9 cellular contexts compared by ENCODE assay signal in genomic region chr12:81627336-81628189, GRCh38.
A peak's percentile ranks its signal among the peaks of the same experiment; 100 is the strongest.
DNase-seq lines count a peak whose midpoint lies in the region; ATAC-seq and TF ChIP-seq lines count a peak whose summit lies in the region.
"Had no signal": no experiment of that assay in that cellular context is flagged by ENCODE, and none has a peak within 500 bp of the region (broad histone marks: within the 10 kb centered on the region; RNA-seq: fewer than 3 reads in every experiment).

No MANE protein-coding gene starts in this region.

- no peaks in the 10 kb centered on the region for H3K36me3 Mint-ChIP-seq in CD8-positive, alpha-beta memory T cell
- no peaks in the 10 kb centered on the region for H3K36me3 Mint-ChIP-seq in stimulated activated memory B cell treated with anti-CD40 and anti-IgM and Interleukin-4, amounts not matched to agents 10 μg/mL and 1 μg/mL and 100 μg/mL, for 72 hours

- no peaks in the 10 kb centered on the region for H3K4me1 Mint-ChIP-seq in CD8-positive, alpha-beta memory T cell
- H3K4me1 Mint-ChIP-seq in stimulated activated memory B cell treated with anti-CD40 and anti-IgM and Interleukin-4, amounts not matched to agents 10 μg/mL and 1 μg/mL and 100 μg/mL, for 72 hours = no peaks in the 10 kb centered on the region

- POLR2A ChIA-PET in Panc1 (lab: Charles Lee) = no interaction called here
- POLR2A ChIA-PET in CD8-positive, alpha-beta memory T cell (lab: Charles Lee) = no interaction called here

- peak; percentile 94 for TF ChIP-seq CTCF in KMS-11 (conservative IDR thresholded peaks at IDR 0.05; ENCODE audit: low read depth, low read length)
- TF ChIP-seq CTCF in Panc1 (IDR thresholded peaks at IDR 0.05) = peak; percentile 65; the same call in 1 of the 2 replicates
- TF ChIP-seq CTCF in esophagus muscularis mucosa (IDR thresholded peaks at IDR 0.05) = peak; percentile 26 to 63 (median 52)

- H3K4me3 Mint-ChIP-seq in CD8-positive, alpha-beta memory T cell = no peak overlapping the region
- no peak overlapping the region for H3K4me3 Mint-ChIP-seq in stimulated activated memory B cell treated with anti-CD40 and anti-IgM and Interleukin-4, amounts not matched to agents 10 μg/mL and 1 μg/mL and 100 μg/mL, for 72 hours

- H3K4me3 ChIP-seq in KMS-11 (IDR thresholded peaks at IDR 0.05; ENCODE audit: insufficient read depth, low read depth, low read length) = no peak overlapping the region
- no peak overlapping the region for H3K4me3 ChIP-seq in Panc1 (ENCODE audit: low read depth in 2 of 2, low read length in 2 of 2)
- no peak overlapping the region for H3K4me3 ChIP-seq in esophagus muscularis mucosa
- no peak overlapping the region for H3K4me3 ChIP-seq in CD8-positive, alpha-beta memory T cell (ENCODE audit: low read length)
- H3K4me3 ChIP-seq: lung had no signal

- WGBS in esophagus muscularis mucosa = 15% methylated on average over 4 of the region's 4 CpGs

- in situ Hi-C loops in Panc1 (cut with HindIII; ENCODE audit: low pct_unique_long_range_greater_than_20kb, low sequenced_read_pairs) = no loop called here

- CTCF ChIA-PET in Panc1 (lab: Charles Lee) = interaction anchor here (0.6 to 0.7 kb wide), 4 partner anchors 23 to 1315 kb away, joined by 3 read pairs; no protein-coding TSS in a partner anchor
- CTCF ChIA-PET in CD8-positive, alpha-beta memory T cell (lab: Charles Lee) = no interaction called here

- H2AFZ ChIP-seq in KMS-11 (ENCODE audit: low read depth) = no peak overlapping the region

- H3K9ac ChIP-seq in KMS-11 = no peak overlapping the region

- H3K9me3 Mint-ChIP-seq in CD8-positive, alpha-beta memory T cell = no peaks in the 10 kb centered on the region
- H3K9me3 Mint-ChIP-seq in stimulated activated memory B cell treated with anti-CD40 and anti-IgM and Interleukin-4, amounts not matched to agents 10 μg/mL and 1 μg/mL and 100 μg/mL, for 72 hours = no peaks in the 10 kb centered on the region

- no TSS peak for BruUV-seq in Panc1 (replicated peaks; lab: Mats Ljungman, UMichigan)

- no peak for TF ChIP-seq POLR2A in esophagus muscularis mucosa (IDR thresholded peaks at IDR 0.05; ENCODE audit: low read depth)

- DNase-seq in D341Med (ENCODE audit: low spot score) (peak; percentile 29), Panc1 (ENCODE audit: low read depth, low spot score) (peak; percentile 24), esophagus muscularis mucosa (ENCODE audit: extremely low spot score) (no peak), putamen (ENCODE audit: low spot score) (peak; percentile 71)
- no peak for DNase-seq in CD8-positive, alpha-beta memory T cell

- TF ChIP-seq EP300 in esophagus muscularis mucosa (IDR thresholded peaks at IDR 0.05) = no peak

- no peaks in the 10 kb centered on the region for H4K20me1 ChIP-seq in KMS-11 (ENCODE audit: insufficient read depth)

- no peak for ATAC-seq in Panc1
- no peak for ATAC-seq in stimulated activated memory B cell treated with anti-CD40 and anti-IgM and Interleukin-4, amounts not matched to agents 10 μg/mL and 1 μg/mL and 100 μg/mL, for 72 hours
- ATAC-seq in GM18498 (IDR thresholded peaks at IDR 0.05; ENCODE audit: unreplicated experiment) = no peak

- H3K9me3 ChIP-seq in Panc1 (ENCODE audit: control insufficient read depth, insufficient read depth, low read depth, low read length) (no peaks in the 10 kb centered on the region), esophagus muscularis mucosa (no peaks in the 10 kb centered on the region)
- H3K9me3 ChIP-seq in CD8-positive, alpha-beta memory T cell (ENCODE audit: low read length) = no peaks in the 10 kb centered on the region

- peaks cover 8% of the 10 kb centered on the region for H3K4me1 ChIP-seq in KMS-11 (ENCODE audit: low read depth, poor library complexity, severe bottlenecking)
- H3K4me1 ChIP-seq in Panc1 (ENCODE audit: control insufficient read depth, insufficient read depth, low read length) = no peaks in the 10 kb centered on the region
- peaks cover 0 to 6% (median 0%) of the 10 kb centered on the region in 4 donors for H3K4me1 ChIP-seq in esophagus muscularis mucosa
- H3K4me1 ChIP-seq in CD8-positive, alpha-beta memory T cell (ENCODE audit: insufficient read depth, low read length) = no peaks in the 10 kb centered on the region

- H3K79me2 ChIP-seq in KMS-11 (ENCODE audit: insufficient read depth, low read depth) = no peaks in the 10 kb centered on the region

- peaks cover 0 to 2% of the 10 kb centered on the region in 2 donors for H3K27me3 Mint-ChIP-seq in CD8-positive, alpha-beta memory T cell
- H3K27me3 Mint-ChIP-seq in stimulated activated memory B cell treated with anti-CD40 and anti-IgM and Interleukin-4, amounts not matched to agents 10 μg/mL and 1 μg/mL and 100 μg/mL, for 72 hours = no peaks in the 10 kb centered on the region

- H3K27me3 ChIP-seq in KMS-11 (ENCODE audit: insufficient read depth, low read depth) (no peaks in the 10 kb centered on the region), Panc1 (ENCODE audit: control insufficient read depth, insufficient read depth, low read length) (no peaks in the 10 kb centered on the region), esophagus muscularis mucosa (no peaks in the 10 kb centered on the region)
- no peaks in the 10 kb centered on the region for H3K27me3 ChIP-seq in CD8-positive, alpha-beta memory T cell (ENCODE audit: insufficient read depth, low read length, poor library complexity, severe bottlenecking)

- H3K36me3 ChIP-seq in KMS-11 (ENCODE audit: insufficient read depth) (no peaks in the 10 kb centered on the region), Panc1 (ENCODE audit: control insufficient read depth, insufficient read depth, low read length) (no peaks in the 10 kb centered on the region), esophagus muscularis mucosa (no peaks in the 10 kb centered on the region)
- no peaks in the 10 kb centered on the region for H3K36me3 ChIP-seq in CD8-positive, alpha-beta memory T cell (ENCODE audit: insufficient read depth, low read length)

- H3K4me2 ChIP-seq in KMS-11 = no peak overlapping the region

- intact Hi-C loops in Panc1 (cut with micrococcal nuclease; ENCODE audit: unreplicated experiment) = loop anchor here (1.0 kb wide), 2 partner anchors 176 to 359 kb away; no protein-coding TSS in a partner anchor
- intact Hi-C loops in esophagus muscularis mucosa (cut with DNase I) = no loop called here

- H3K27ac ChIP-seq in KMS-11 (no peak overlapping the region), Panc1 (ENCODE audit: low read length) (no peak overlapping the region), esophagus muscularis mucosa (replicated peaks in 1 of 4) (no peak overlapping the region)
- no peak overlapping the region for H3K27ac ChIP-seq in CD8-positive, alpha-beta memory T cell (ENCODE audit: low read depth, low read length)

- no peak overlapping the region for H3K27ac Mint-ChIP-seq in CD8-positive, alpha-beta memory T cell
- H3K27ac Mint-ChIP-seq in stimulated activated memory B cell treated with anti-CD40 and anti-IgM and Interleukin-4, amounts not matched to agents 10 μg/mL and 1 μg/mL and 100 μg/mL, for 72 hours = no peak overlapping the region

Comparison
In these comparisons a context has a peak if more than half of its experiments do, and no peak if none do; other contexts are left out.
1. DNase-seq: peak in D341Med (single experiment), Panc1 (single experiment) and putamen (single experiment); none in esophagus muscularis mucosa (single experiment) and CD8-positive, alpha-beta memory T cell (0 of 5).
2. Peak in every context shown above with its lines, with median percentiles within 50 percentile points of each other: CTCF ChIP-seq.